ENCODE assay signal across 1 cellular context in the genomic region with DNA sequence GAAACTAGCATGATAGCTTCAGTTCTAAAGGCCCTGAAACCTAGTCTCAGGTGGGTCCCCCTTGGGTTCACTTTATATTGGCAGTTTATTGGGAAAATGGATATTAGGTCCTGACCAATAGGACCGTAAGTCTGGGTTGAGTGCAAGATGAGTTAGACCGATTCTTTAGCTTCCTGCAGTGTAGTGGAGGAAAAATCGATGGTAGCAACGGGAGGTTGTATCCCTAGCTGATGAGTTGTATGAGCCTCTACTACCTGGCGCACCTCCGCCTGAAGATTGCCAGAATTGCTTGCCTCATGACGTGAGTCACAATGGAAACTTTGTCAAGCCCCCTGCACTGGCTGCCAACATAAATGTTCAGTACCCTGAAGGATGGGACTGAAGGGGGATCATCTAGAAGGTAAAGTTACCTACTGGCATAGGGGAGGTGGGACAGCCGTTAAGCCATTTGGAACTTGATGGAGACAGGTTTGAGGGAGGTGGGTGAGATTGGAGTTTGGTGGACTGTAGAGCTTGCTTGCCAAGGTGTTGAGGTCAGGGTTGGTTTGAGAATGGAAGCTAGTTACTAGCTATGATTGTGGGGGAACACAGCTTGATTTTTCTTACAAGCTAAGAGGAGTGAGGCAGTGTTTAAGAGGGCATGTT.
TF ChIP-seq lines count a peak whose summit lies in the region.

No MANE protein-coding gene starts in this region.

TF ChIP-seq in HepG2, 621 proteins besides CTCF, POLR2A, EP300 and RAD21 (continued from another document and continues in another):
- TF ChIP-seq, protein P1, sequence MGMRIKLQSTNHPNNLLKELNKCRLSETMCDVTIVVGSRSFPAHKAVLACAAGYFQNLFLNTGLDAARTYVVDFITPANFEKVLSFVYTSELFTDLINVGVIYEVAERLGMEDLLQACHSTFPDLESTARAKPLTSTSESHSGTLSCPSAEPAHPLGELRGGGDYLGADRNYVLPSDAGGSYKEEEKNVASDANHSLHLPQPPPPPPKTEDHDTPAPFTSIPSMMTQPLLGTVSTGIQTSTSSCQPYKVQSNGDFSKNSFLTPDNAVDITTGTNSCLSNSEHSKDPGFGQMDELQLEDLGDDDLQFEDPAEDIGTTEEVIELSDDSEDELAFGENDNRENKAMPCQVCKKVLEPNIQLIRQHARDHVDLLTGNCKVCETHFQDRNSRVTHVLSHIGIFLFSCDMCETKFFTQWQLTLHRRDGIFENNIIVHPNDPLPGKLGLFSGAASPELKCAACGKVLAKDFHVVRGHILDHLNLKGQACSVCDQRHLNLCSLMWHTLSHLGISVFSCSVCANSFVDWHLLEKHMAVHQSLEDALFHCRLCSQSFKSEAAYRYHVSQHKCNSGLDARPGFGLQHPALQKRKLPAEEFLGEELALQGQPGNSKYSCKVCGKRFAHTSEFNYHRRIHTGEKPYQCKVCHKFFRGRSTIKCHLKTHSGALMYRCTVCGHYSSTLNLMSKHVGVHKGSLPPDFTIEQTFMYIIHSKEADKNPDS (CRISPR knock-in tag; IDR thresholded peaks at IDR 0.05): no peak
- no peak for TF ChIP-seq IKZF1 (IDR thresholded peaks at IDR 0.05)
- no peak for TF ChIP-seq TAF1 (CRISPR knock-in tag; IDR thresholded peaks at IDR 0.05)
- no peak for TF ChIP-seq ZNF816 (CRISPR knock-in tag; IDR thresholded peaks at IDR 0.05; ENCODE audit: borderline replicate concordance)
- TF ChIP-seq, protein P2, sequence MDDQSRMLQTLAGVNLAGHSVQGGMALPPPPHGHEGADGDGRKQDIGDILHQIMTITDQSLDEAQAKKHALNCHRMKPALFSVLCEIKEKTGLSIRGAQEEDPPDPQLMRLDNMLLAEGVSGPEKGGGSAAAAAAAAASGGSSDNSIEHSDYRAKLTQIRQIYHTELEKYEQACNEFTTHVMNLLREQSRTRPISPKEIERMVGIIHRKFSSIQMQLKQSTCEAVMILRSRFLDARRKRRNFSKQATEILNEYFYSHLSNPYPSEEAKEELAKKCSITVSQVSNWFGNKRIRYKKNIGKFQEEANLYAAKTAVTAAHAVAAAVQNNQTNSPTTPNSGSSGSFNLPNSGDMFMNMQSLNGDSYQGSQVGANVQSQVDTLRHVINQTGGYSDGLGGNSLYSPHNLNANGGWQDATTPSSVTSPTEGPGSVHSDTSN (CRISPR knock-in tag; IDR thresholded peaks at IDR 0.05; ENCODE audit: borderline replicate concordance): no peak
- TF ChIP-seq NFKB2 (CRISPR knock-in tag; IDR thresholded peaks at IDR 0.05; ENCODE audit: borderline replicate concordance): no peak
- TF ChIP-seq NFIC (IDR thresholded peaks at IDR 0.05; ENCODE audit: low read length): peak; percentile 39; the same call in 1 of the 2 replicates
- no peak for TF ChIP-seq ZNF674 (CRISPR knock-in tag; IDR thresholded peaks at IDR 0.05; ENCODE audit: low read depth)
- no peak for TF ChIP-seq AHR (CRISPR knock-in tag; IDR thresholded peaks at IDR 0.05)
- TF ChIP-seq ZC3H13 (CRISPR knock-in tag; IDR thresholded peaks at IDR 0.05): peak; percentile 67
- TF ChIP-seq, protein P3, sequence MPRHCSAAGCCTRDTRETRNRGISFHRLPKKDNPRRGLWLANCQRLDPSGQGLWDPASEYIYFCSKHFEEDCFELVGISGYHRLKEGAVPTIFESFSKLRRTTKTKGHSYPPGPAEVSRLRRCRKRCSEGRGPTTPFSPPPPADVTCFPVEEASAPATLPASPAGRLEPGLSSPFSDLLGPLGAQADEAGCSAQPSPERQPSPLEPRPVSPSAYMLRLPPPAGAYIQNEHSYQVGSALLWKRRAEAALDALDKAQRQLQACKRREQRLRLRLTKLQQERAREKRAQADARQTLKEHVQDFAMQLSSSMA (CRISPR knock-in tag; IDR thresholded peaks at IDR 0.05): no peak
- no peak for TF ChIP-seq NFYC (CRISPR knock-in tag; IDR thresholded peaks at IDR 0.05)
- TF ChIP-seq, protein P4, sequence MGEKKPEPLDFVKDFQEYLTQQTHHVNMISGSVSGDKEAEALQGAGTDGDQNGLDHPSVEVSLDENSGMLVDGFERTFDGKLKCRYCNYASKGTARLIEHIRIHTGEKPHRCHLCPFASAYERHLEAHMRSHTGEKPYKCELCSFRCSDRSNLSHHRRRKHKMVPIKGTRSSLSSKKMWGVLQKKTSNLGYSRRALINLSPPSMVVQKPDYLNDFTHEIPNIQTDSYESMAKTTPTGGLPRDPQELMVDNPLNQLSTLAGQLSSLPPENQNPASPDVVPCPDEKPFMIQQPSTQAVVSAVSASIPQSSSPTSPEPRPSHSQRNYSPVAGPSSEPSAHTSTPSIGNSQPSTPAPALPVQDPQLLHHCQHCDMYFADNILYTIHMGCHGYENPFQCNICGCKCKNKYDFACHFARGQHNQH (CRISPR knock-in tag; IDR thresholded peaks at IDR 0.05): no peak
- TF ChIP-seq, protein P5, sequence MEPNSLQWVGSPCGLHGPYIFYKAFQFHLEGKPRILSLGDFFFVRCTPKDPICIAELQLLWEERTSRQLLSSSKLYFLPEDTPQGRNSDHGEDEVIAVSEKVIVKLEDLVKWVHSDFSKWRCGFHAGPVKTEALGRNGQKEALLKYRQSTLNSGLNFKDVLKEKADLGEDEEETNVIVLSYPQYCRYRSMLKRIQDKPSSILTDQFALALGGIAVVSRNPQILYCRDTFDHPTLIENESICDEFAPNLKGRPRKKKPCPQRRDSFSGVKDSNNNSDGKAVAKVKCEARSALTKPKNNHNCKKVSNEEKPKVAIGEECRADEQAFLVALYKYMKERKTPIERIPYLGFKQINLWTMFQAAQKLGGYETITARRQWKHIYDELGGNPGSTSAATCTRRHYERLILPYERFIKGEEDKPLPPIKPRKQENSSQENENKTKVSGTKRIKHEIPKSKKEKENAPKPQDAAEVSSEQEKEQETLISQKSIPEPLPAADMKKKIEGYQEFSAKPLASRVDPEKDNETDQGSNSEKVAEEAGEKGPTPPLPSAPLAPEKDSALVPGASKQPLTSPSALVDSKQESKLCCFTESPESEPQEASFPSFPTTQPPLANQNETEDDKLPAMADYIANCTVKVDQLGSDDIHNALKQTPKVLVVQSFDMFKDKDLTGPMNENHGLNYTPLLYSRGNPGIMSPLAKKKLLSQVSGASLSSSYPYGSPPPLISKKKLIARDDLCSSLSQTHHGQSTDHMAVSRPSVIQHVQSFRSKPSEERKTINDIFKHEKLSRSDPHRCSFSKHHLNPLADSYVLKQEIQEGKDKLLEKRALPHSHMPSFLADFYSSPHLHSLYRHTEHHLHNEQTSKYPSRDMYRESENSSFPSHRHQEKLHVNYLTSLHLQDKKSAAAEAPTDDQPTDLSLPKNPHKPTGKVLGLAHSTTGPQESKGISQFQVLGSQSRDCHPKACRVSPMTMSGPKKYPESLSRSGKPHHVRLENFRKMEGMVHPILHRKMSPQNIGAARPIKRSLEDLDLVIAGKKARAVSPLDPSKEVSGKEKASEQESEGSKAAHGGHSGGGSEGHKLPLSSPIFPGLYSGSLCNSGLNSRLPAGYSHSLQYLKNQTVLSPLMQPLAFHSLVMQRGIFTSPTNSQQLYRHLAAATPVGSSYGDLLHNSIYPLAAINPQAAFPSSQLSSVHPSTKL (CRISPR knock-in tag; IDR thresholded peaks at IDR 0.05): no peak
- TF ChIP-seq SMC3 (IDR thresholded peaks at IDR 0.05; ENCODE audit: low read length): no peak
- TF ChIP-seq, protein P6, sequence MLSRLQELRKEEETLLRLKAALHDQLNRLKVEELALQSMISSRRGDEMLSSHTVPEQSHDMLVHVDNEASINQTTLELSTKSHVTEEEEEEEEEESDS (CRISPR knock-in tag; IDR thresholded peaks at IDR 0.05; ENCODE audit: borderline replicate concordance): no peak
- TF ChIP-seq BORCS8-MEF2B (CRISPR knock-in tag; IDR thresholded peaks at IDR 0.05): no peak
- 0 out of 2 replicates have a peak, but pooled peaks have one; percentile 23 for TF ChIP-seq KDM2A (CRISPR knock-in tag; IDR thresholded peaks at IDR 0.05; ENCODE audit: borderline replicate concordance, low read depth)
- TF ChIP-seq ZNF138 (CRISPR knock-in tag; IDR thresholded peaks at IDR 0.05; ENCODE audit: low read depth): no peak
- TF ChIP-seq, protein P7, sequence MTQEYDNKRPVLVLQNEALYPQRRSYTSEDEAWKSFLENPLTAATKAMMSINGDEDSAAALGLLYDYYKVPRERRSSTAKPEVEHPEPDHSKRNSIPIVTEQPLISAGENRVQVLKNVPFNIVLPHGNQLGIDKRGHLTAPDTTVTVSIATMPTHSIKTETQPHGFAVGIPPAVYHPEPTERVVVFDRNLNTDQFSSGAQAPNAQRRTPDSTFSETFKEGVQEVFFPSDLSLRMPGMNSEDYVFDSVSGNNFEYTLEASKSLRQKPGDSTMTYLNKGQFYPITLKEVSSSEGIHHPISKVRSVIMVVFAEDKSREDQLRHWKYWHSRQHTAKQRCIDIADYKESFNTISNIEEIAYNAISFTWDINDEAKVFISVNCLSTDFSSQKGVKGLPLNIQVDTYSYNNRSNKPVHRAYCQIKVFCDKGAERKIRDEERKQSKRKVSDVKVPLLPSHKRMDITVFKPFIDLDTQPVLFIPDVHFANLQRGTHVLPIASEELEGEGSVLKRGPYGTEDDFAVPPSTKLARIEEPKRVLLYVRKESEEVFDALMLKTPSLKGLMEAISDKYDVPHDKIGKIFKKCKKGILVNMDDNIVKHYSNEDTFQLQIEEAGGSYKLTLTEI (CRISPR knock-in tag; conservative IDR thresholded peaks at IDR 0.05): no peak
- TF ChIP-seq, protein P8, sequence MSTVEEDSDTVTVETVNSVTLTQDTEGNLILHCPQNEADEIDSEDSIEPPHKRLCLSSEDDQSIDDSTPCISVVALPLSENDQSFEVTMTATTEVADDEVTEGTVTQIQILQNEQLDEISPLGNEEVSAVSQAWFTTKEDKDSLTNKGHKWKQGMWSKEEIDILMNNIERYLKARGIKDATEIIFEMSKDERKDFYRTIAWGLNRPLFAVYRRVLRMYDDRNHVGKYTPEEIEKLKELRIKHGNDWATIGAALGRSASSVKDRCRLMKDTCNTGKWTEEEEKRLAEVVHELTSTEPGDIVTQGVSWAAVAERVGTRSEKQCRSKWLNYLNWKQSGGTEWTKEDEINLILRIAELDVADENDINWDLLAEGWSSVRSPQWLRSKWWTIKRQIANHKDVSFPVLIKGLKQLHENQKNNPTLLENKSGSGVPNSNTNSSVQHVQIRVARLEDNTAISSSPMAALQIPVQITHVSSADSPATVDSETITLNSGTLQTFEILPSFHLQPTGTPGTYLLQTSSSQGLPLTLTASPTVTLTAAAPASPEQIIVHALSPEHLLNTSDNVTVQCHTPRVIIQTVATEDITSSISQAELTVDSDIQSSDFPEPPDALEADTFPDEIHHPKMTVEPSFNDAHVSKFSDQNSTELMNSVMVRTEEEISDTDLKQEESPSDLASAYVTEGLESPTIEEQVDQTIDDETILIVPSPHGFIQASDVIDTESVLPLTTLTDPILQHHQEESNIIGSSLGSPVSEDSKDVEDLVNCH (CRISPR knock-in tag; IDR thresholded peaks at IDR 0.05): no peak
- peak; percentile 94 for TF ChIP-seq POLR2AphosphoS2 (IDR thresholded peaks at IDR 0.05; ENCODE audit: low read depth, low read length)
- TF ChIP-seq GABPB1 (CRISPR knock-in tag; IDR thresholded peaks at IDR 0.05): 0 out of 2 replicates have a peak, but pooled peaks have one; percentile 12
- no peak for TF ChIP-seq ZNF510 (CRISPR knock-in tag; IDR thresholded peaks at IDR 0.05; ENCODE audit: low read depth)
- no peak for TF ChIP-seq ZNF317 (CRISPR knock-in tag; IDR thresholded peaks at IDR 0.05)
- TF ChIP-seq ZNF747 (CRISPR knock-in tag; IDR thresholded peaks at IDR 0.05; ENCODE audit: borderline replicate concordance): no peak
- no peak for TF ChIP-seq ZNF768 (CRISPR knock-in tag; IDR thresholded peaks at IDR 0.05)
- TF ChIP-seq, protein P9, sequence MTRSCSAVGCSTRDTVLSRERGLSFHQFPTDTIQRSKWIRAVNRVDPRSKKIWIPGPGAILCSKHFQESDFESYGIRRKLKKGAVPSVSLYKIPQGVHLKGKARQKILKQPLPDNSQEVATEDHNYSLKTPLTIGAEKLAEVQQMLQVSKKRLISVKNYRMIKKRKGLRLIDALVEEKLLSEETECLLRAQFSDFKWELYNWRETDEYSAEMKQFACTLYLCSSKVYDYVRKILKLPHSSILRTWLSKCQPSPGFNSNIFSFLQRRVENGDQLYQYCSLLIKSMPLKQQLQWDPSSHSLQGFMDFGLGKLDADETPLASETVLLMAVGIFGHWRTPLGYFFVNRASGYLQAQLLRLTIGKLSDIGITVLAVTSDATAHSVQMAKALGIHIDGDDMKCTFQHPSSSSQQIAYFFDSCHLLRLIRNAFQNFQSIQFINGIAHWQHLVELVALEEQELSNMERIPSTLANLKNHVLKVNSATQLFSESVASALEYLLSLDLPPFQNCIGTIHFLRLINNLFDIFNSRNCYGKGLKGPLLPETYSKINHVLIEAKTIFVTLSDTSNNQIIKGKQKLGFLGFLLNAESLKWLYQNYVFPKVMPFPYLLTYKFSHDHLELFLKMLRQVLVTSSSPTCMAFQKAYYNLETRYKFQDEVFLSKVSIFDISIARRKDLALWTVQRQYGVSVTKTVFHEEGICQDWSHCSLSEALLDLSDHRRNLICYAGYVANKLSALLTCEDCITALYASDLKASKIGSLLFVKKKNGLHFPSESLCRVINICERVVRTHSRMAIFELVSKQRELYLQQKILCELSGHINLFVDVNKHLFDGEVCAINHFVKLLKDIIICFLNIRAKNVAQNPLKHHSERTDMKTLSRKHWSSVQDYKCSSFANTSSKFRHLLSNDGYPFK (CRISPR knock-in tag; IDR thresholded peaks at IDR 0.05; ENCODE audit: borderline replicate concordance): no peak
- TF ChIP-seq, protein P10, sequence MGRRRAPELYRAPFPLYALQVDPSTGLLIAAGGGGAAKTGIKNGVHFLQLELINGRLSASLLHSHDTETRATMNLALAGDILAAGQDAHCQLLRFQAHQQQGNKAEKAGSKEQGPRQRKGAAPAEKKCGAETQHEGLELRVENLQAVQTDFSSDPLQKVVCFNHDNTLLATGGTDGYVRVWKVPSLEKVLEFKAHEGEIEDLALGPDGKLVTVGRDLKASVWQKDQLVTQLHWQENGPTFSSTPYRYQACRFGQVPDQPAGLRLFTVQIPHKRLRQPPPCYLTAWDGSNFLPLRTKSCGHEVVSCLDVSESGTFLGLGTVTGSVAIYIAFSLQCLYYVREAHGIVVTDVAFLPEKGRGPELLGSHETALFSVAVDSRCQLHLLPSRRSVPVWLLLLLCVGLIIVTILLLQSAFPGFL (CRISPR knock-in tag; IDR thresholded peaks at IDR 0.05): no peak
- no peak for TF ChIP-seq ZNF605 (CRISPR knock-in tag; IDR thresholded peaks at IDR 0.05)
- TF ChIP-seq ZMYM4 (CRISPR knock-in tag; IDR thresholded peaks at IDR 0.05): no peak
- TF ChIP-seq KMT2B (CRISPR knock-in tag; IDR thresholded peaks at IDR 0.05): peak; percentile 26; the same call in 1 of the 2 replicates
- TF ChIP-seq SOX6 (IDR thresholded peaks at IDR 0.05): no peak
- no peak for TF ChIP-seq SOX6 (CRISPR knock-in tag; IDR thresholded peaks at IDR 0.05)
- TF ChIP-seq KLF9 (CRISPR knock-in tag; IDR thresholded peaks at IDR 0.05; ENCODE audit: low read depth): no peak
- no peak; the same call in 1 of the 2 replicates for TF ChIP-seq NFKBIZ (CRISPR knock-in tag; IDR thresholded peaks at IDR 0.05)
- no peak for TF ChIP-seq ZNF431 (CRISPR knock-in tag; IDR thresholded peaks at IDR 0.05; ENCODE audit: borderline replicate concordance, low read depth)
- TF ChIP-seq ONECUT2 (CRISPR knock-in tag; IDR thresholded peaks at IDR 0.05): no peak
- TF ChIP-seq, protein P11, sequence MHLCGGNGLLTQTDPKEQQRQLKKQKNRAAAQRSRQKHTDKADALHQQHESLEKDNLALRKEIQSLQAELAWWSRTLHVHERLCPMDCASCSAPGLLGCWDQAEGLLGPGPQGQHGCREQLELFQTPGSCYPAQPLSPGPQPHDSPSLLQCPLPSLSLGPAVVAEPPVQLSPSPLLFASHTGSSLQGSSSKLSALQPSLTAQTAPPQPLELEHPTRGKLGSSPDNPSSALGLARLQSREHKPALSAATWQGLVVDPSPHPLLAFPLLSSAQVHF (CRISPR knock-in tag; IDR thresholded peaks at IDR 0.05): no peak
- no peak for TF ChIP-seq FOXP1 (IDR thresholded peaks at IDR 0.05)
- no peak for TF ChIP-seq FOXP1 (CRISPR knock-in tag; IDR thresholded peaks at IDR 0.05)
